In the genomic region with DNA sequence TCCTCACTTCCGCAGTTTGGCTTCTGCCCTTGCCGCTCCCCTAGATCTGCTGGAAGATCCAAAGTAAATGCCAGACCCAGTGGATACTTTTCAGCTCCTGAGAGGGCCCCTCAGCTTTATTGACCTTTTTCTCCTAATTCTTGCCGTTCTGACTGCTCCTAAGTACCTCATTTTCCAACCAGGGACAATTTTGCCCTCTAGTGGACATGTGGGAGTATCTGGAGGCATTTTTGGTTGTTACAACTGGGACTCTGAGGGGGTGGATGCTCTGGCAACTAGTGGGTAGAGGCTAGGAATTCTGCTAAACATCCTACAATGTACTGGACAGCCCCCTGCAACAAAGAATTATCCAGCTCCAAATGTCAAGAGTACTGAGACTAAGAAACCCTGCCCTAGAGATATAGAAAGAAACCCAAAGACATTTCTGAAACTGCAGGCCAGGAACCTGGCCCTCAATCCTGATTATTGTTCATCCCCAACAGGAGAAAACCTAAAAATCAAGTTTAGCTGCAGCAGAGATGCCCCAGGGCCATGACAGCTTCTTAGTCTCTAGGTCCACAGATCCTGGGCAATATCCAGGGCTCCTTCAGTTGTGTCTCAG, we compare ENCODE assay signal across 9 cellular contexts. TPM values are rescaled to one million over a fixed set of nuclear protein-coding genes. Genes with fewer than 3 reads are reported as not detected.
DNase-seq lines count a peak whose midpoint lies in the region; ATAC-seq and TF ChIP-seq lines count a peak whose summit lies in the region.
"Had no signal": no experiment of that assay in that cellular context is flagged by ENCODE, and none has a peak within 500 bp of the region (broad histone marks: within the 10 kb centered on the region; RNA-seq: fewer than 3 reads in every experiment).

No MANE protein-coding gene starts in this region.

- H3K4me1 Mint-ChIP-seq in type B pancreatic cell (ENCODE audit: unreplicated experiment), result no peaks in the 10 kb centered on the region

- H3K4me2 ChIP-seq in PC-9, result no peak overlapping the region

- H3K27ac Mint-ChIP-seq in type B pancreatic cell, result no peak overlapping the region

- TF ChIP-seq CTCF in cardiac muscle cell (IDR thresholded peaks at IDR 0.05; ENCODE audit: low read depth, low read length), result peak; percentile 59
- TF ChIP-seq CTCF in PC-9 (conservative IDR thresholded peaks at IDR 0.05), result peak; percentile 74
- peak; percentile 63 for TF ChIP-seq CTCF in type B pancreatic cell (conservative IDR thresholded peaks at IDR 0.05)

- DNase-seq in cardiac muscle cell (ENCODE audit: low read depth in 1 of 2, low spot score in 1 of 2), result peak; percentile 44 to 58
- no peak for DNase-seq in left cardiac atrium
- no peak for DNase-seq in PC-9
- DNase-seq in fibroblast of the conjunctiva (ENCODE audit: low read depth), result peak; percentile 8
- no peak for DNase-seq in type B pancreatic cell (ENCODE audit: extremely low spot score, unreplicated experiment)
- no peak for DNase-seq in activated naive CD4-positive, alpha-beta T cell treated with anti-CD3 and anti-CD28 coated beads, Interleukin-2, amount 50 U/mL, for 16 hours
- DNase-seq in right cardiac atrium, result no peak

- CTCF ChIA-PET in PC-9 (lab: Charles Lee), result no interaction called here

- H3K4me1 ChIP-seq in cardiac muscle cell (ENCODE audit: low read depth) (no peaks in the 10 kb centered on the region), PC-9 (replicated peaks; ENCODE audit: insufficient read depth) (no peaks in the 10 kb centered on the region), right cardiac atrium (ENCODE audit: control insufficient read depth, insufficient read depth, low read length) (no peaks in the 10 kb centered on the region)

- H3K27me3 ChIP-seq in cardiac muscle cell, result no peaks in the 10 kb centered on the region
- no peaks in the 10 kb centered on the region for H3K27me3 ChIP-seq in PC-9 (ENCODE audit: insufficient read depth, low read depth)
- no peaks in the 10 kb centered on the region for H3K27me3 ChIP-seq in right cardiac atrium (ENCODE audit: control insufficient read depth, insufficient read depth)

- 40% methylated on average over 3 of the region's 3 CpGs for WGBS in right cardiac atrium

- BruUV-seq in PC-9 (replicated peaks; lab: Mats Ljungman, UMichigan), result no TSS peak

- no peaks in the 10 kb centered on the region for H3K9me2 ChIP-seq in PC-9 (ENCODE audit: insufficient read depth)

- H3K4me3 ChIP-seq in cardiac muscle cell, result no peak overlapping the region
- no peak overlapping the region for H3K4me3 ChIP-seq in PC-9
- H3K4me3 ChIP-seq in right cardiac atrium (ENCODE audit: low read length), result no peak overlapping the region

- no peak for ATAC-seq in left cardiac atrium
- no peak for ATAC-seq in GM18511 (IDR thresholded peaks at IDR 0.05; ENCODE audit: unreplicated experiment)
- no peak for ATAC-seq in right cardiac atrium
- ATAC-seq: naive thymus-derived CD4-positive, alpha-beta T cell had no signal

- no peaks in the 10 kb centered on the region for H4K20me1 ChIP-seq in PC-9 (ENCODE audit: insufficient read depth)

- H3K9me3 Mint-ChIP-seq in type B pancreatic cell, result no peaks in the 10 kb centered on the region
- H3K9me3 Mint-ChIP-seq: naive thymus-derived CD4-positive, alpha-beta T cell had no signal

- H2AFZ ChIP-seq in PC-9, result no peak overlapping the region

- H3K36me3 ChIP-seq in cardiac muscle cell, result no peaks in the 10 kb centered on the region
- H3K36me3 ChIP-seq in PC-9 (ENCODE audit: low read depth), result no peaks in the 10 kb centered on the region

- H3F3A ChIP-seq in PC-9 (ENCODE audit: insufficient read depth, low read depth), result no peaks in the 10 kb centered on the region

- H3K27ac ChIP-seq in cardiac muscle cell, result no peak overlapping the region
- H3K27ac ChIP-seq in PC-9, result no peak overlapping the region
- H3K27ac ChIP-seq in right cardiac atrium (ENCODE audit: low read length), result no peak overlapping the region

- POLR2A ChIA-PET in PC-9 (lab: Charles Lee; ENCODE audit: unreplicated experiment), result no interaction called here

- peaks cover 3% of the 10 kb centered on the region for H3K27me3 Mint-ChIP-seq in type B pancreatic cell

- H3K79me2 ChIP-seq in PC-9 (ENCODE audit: low read depth), result no peaks in the 10 kb centered on the region

- no peak overlapping the region for H3K4me3 Mint-ChIP-seq in type B pancreatic cell
- H3K4me3 Mint-ChIP-seq: naive thymus-derived CD4-positive, alpha-beta T cell had no signal

- H3K9me3 ChIP-seq in cardiac muscle cell (ENCODE audit: low read depth) (no peaks in the 10 kb centered on the region), PC-9 (ENCODE audit: insufficient read depth, low read depth) (no peaks in the 10 kb centered on the region), right cardiac atrium (ENCODE audit: control insufficient read depth, low read length) (no peaks in the 10 kb centered on the region)

- no peaks in the 10 kb centered on the region for H3K36me3 Mint-ChIP-seq in type B pancreatic cell
- H3K36me3 Mint-ChIP-seq: naive thymus-derived CD4-positive, alpha-beta T cell had no signal

- intact Hi-C loops in left cardiac atrium (cut with DNase I), result no loop called here
- intact Hi-C loops in PC-9 (cut with micrococcal nuclease; ENCODE audit: unreplicated experiment), result no loop called here
- intact Hi-C loops in right cardiac atrium (cut with DNase I), result no loop called here

RNA-seq across cellular contexts. Expression of a gene that starts 3.4 kb away (rescaled TPM):
- total RNA-seq in cardiac muscle cell (not detected in 2 replicates), left cardiac atrium (not detected), PC-9 (2021) (not detected in 2 replicates), type B pancreatic cell (ENCODE audit: low replicate concordance) (not detected in 2 replicates), right cardiac atrium (not detected)
- polyA plus RNA-seq in cardiac muscle cell (not detected in 2 replicates), right cardiac atrium (not detected)
- total RNA-seq: naive thymus-derived CD4-positive, alpha-beta T cell had no signal
- polyA plus RNA-seq: naive thymus-derived CD4-positive, alpha-beta T cell had no signal

Comparison
In these comparisons a context has a peak if more than half of its experiments do, and no peak if none do; other contexts are left out.
1. DNase-seq: peak in cardiac muscle cell (2 of 2) and fibroblast of the conjunctiva (single experiment); none in left cardiac atrium (single experiment), PC-9 (0 of 2), type B pancreatic cell (single experiment), activated naive CD4-positive, alpha-beta T cell treated with anti-CD3 and anti-CD28 coated beads, Interleukin-2, amount 50 U/mL, for 16 hours (single experiment) and right cardiac atrium (0 of 3).
2. Peak in every context shown above with its lines, with median percentiles within 50 percentile points of each other: CTCF ChIP-seq.